Comparison of ENCODE assay signal across 1 cellular context in genomic region chr18:48540329-48541025, GRCh38.
TF ChIP-seq lines count a peak whose summit lies in the region.

No MANE protein-coding gene starts in this region.

TF ChIP-seq in HEK293, 187 proteins besides CTCF, POLR2A, EP300 and RAD21 (continued from another document and continues in another):
- no peak for TF ChIP-seq ZNF544 (tag by site-specific recombination; IDR thresholded peaks at IDR 0.05)
- no peak for TF ChIP-seq TCF7L2 (IDR thresholded peaks at IDR 0.05; ENCODE audit: borderline replicate concordance, low read depth, low read length)
- TF ChIP-seq ZNF157 (tag by site-specific recombination; IDR thresholded peaks at IDR 0.05), result no peak
- 0 out of 2 replicates have a peak, but pooled peaks have one; percentile 22 for TF ChIP-seq ZNF24 (tag by site-specific recombination; IDR thresholded peaks at IDR 0.05)
- TF ChIP-seq, protein P1, sequence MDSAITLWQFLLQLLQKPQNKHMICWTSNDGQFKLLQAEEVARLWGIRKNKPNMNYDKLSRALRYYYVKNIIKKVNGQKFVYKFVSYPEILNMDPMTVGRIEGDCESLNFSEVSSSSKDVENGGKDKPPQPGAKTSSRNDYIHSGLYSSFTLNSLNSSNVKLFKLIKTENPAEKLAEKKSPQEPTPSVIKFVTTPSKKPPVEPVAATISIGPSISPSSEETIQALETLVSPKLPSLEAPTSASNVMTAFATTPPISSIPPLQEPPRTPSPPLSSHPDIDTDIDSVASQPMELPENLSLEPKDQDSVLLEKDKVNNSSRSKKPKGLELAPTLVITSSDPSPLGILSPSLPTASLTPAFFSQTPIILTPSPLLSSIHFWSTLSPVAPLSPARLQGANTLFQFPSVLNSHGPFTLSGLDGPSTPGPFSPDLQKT (IDR thresholded peaks at IDR 0.05; ENCODE audit: borderline replicate concordance, low read depth, low read length), result no peak
- peak; percentile 70 for TF ChIP-seq SP2 (tag by site-specific recombination; IDR thresholded peaks at IDR 0.05)
- no peak for TF ChIP-seq ZNF350 (tag by site-specific recombination; IDR thresholded peaks at IDR 0.05)
- TF ChIP-seq, protein P2, sequence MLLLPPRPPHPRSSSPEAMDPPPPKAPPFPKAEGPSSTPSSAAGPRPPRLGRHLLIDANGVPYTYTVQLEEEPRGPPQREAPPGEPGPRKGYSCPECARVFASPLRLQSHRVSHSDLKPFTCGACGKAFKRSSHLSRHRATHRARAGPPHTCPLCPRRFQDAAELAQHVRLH (tag by site-specific recombination; IDR thresholded peaks at IDR 0.05), result peak; percentile 37; the same call in 1 of the 2 replicates
- TF ChIP-seq ZNF223 (tag by site-specific recombination; IDR thresholded peaks at IDR 0.05), result no peak
- no peak for TF ChIP-seq ZNF585B (tag by site-specific recombination; IDR thresholded peaks at IDR 0.05)
- TF ChIP-seq ZNF704 (tag by site-specific recombination; IDR thresholded peaks at IDR 0.05), result no peak
- no peak for TF ChIP-seq FEZF1 (tag by site-specific recombination; IDR thresholded peaks at IDR 0.05)
- TF ChIP-seq ZNF341 (tag by site-specific recombination; IDR thresholded peaks at IDR 0.05; ENCODE audit: low read depth), result peak; percentile 65; the same call in 1 of the 2 replicates
- no peak for TF ChIP-seq SALL2 (tag by site-specific recombination; IDR thresholded peaks at IDR 0.05; ENCODE audit: borderline replicate concordance)
- no peak for TF ChIP-seq ZNF747 (tag by site-specific recombination; IDR thresholded peaks at IDR 0.05)
- TF ChIP-seq ZNF391 (tag by site-specific recombination; IDR thresholded peaks at IDR 0.05; ENCODE audit: borderline replicate concordance, low read depth), result peak; percentile 79; the same call in 1 of the 2 replicates
- no peak for TF ChIP-seq ZNF19 (tag by site-specific recombination; IDR thresholded peaks at IDR 0.05; ENCODE audit: low read depth)
- TF ChIP-seq GLI2 (tag by site-specific recombination; IDR thresholded peaks at IDR 0.05; ENCODE audit: borderline replicate concordance, low read depth), result no peak
- TF ChIP-seq PATZ1 (tag by site-specific recombination; IDR thresholded peaks at IDR 0.05), result peak; percentile 85
- no peak for TF ChIP-seq SCRT2 (tag by site-specific recombination; IDR thresholded peaks at IDR 0.05)
- no peak for TF ChIP-seq ZNF701 (tag by site-specific recombination; IDR thresholded peaks at IDR 0.05)
- TF ChIP-seq, protein P3, sequence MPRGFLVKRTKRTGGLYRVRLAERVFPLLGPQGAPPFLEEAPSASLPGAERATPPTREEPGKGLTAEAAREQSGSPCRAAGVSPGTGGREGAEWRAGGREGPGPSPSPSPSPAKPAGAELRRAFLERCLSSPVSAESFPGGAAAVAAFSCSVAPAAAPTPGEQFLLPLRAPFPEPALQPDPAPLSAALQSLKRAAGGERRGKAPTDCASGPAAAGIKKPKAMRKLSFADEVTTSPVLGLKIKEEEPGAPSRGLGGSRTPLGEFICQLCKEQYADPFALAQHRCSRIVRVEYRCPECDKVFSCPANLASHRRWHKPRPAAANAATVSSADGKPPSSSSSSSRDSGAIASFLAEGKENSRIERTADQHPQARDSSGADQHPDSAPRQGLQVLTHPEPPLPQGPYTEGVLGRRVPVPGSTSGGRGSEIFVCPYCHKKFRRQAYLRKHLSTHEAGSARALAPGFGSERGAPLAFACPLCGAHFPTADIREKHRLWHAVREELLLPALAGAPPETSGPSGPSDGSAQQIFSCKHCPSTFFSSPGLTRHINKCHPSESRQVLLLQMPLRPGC (tag by site-specific recombination; IDR thresholded peaks at IDR 0.05), result no peak
- no peak for TF ChIP-seq RBAK (tag by site-specific recombination; IDR thresholded peaks at IDR 0.05)
- peak; percentile 97 for TF ChIP-seq ZBTB10 (tag by site-specific recombination; IDR thresholded peaks at IDR 0.05)
- TF ChIP-seq KLF17 (tag by site-specific recombination; IDR thresholded peaks at IDR 0.05), result peak; percentile 41; the same call in 1 of the 2 replicates
- no peak for TF ChIP-seq ZNF184 (tag by site-specific recombination; IDR thresholded peaks at IDR 0.05)
- TF ChIP-seq ZNF776 (tag by site-specific recombination; IDR thresholded peaks at IDR 0.05; ENCODE audit: borderline replicate concordance), result no peak
- TF ChIP-seq ZNF132 (tag by site-specific recombination; IDR thresholded peaks at IDR 0.05; ENCODE audit: borderline replicate concordance), result no peak
- TF ChIP-seq ZNF302 (tag by site-specific recombination; IDR thresholded peaks at IDR 0.05; ENCODE audit: low read depth), result no peak
- TF ChIP-seq ZNF600 (tag by site-specific recombination; IDR thresholded peaks at IDR 0.05), result peak; percentile 43; the same call in 1 of the 2 replicates
- TF ChIP-seq ZNF214 (tag by site-specific recombination; IDR thresholded peaks at IDR 0.05; ENCODE audit: borderline replicate concordance), result no peak
- TF ChIP-seq YY1 (tag by site-specific recombination; IDR thresholded peaks at IDR 0.05), result no peak
- TF ChIP-seq KLF9 (tag by site-specific recombination; IDR thresholded peaks at IDR 0.05; ENCODE audit: low read depth), result peak; percentile 93
- TF ChIP-seq, protein P4, sequence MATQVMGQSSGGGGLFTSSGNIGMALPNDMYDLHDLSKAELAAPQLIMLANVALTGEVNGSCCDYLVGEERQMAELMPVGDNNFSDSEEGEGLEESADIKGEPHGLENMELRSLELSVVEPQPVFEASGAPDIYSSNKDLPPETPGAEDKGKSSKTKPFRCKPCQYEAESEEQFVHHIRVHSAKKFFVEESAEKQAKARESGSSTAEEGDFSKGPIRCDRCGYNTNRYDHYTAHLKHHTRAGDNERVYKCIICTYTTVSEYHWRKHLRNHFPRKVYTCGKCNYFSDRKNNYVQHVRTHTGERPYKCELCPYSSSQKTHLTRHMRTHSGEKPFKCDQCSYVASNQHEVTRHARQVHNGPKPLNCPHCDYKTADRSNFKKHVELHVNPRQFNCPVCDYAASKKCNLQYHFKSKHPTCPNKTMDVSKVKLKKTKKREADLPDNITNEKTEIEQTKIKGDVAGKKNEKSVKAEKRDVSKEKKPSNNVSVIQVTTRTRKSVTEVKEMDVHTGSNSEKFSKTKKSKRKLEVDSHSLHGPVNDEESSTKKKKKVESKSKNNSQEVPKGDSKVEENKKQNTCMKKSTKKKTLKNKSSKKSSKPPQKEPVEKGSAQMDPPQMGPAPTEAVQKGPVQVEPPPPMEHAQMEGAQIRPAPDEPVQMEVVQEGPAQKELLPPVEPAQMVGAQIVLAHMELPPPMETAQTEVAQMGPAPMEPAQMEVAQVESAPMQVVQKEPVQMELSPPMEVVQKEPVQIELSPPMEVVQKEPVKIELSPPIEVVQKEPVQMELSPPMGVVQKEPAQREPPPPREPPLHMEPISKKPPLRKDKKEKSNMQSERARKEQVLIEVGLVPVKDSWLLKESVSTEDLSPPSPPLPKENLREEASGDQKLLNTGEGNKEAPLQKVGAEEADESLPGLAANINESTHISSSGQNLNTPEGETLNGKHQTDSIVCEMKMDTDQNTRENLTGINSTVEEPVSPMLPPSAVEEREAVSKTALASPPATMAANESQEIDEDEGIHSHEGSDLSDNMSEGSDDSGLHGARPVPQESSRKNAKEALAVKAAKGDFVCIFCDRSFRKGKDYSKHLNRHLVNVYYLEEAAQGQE (tag by site-specific recombination; IDR thresholded peaks at IDR 0.05), result 0 out of 2 replicates have a peak, but pooled peaks have one; percentile 16
- TF ChIP-seq, protein P5, sequence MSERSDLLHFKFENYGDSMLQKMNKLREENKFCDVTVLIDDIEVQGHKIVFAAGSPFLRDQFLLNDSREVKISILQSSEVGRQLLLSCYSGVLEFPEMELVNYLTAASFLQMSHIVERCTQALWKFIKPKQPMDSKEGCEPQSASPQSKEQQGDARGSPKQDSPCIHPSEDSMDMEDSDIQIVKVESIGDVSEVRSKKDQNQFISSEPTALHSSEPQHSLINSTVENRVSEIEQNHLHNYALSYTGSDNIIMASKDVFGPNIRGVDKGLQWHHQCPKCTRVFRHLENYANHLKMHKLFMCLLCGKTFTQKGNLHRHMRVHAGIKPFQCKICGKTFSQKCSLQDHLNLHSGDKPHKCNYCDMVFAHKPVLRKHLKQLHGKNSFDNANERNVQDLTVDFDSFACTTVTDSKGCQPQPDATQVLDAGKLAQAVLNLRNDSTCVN (tag by site-specific recombination; optimal IDR thresholded peaks at IDR 0.05), result peak; percentile 97
- no peak for TF ChIP-seq ZNF146 (tag by site-specific recombination; IDR thresholded peaks at IDR 0.05)
- no peak for TF ChIP-seq TRIM28 (IDR thresholded peaks at IDR 0.05; ENCODE audit: borderline replicate concordance, low read length)
- TF ChIP-seq ZSCAN23 (tag by site-specific recombination; IDR thresholded peaks at IDR 0.05), result no peak
- TF ChIP-seq ZBTB7A (tag by site-specific recombination; IDR thresholded peaks at IDR 0.05; ENCODE audit: low read depth), result peak; percentile 92; the same call in 1 of the 2 replicates
- peak; percentile 81 for TF ChIP-seq ZIC2 (tag by site-specific recombination; IDR thresholded peaks at IDR 0.05)
- TF ChIP-seq ZNF624 (tag by site-specific recombination; IDR thresholded peaks at IDR 0.05), result no peak
- no peak for TF ChIP-seq ZNF23 (tag by site-specific recombination; IDR thresholded peaks at IDR 0.05; ENCODE audit: borderline replicate concordance)
- TF ChIP-seq ZFHX2 (tag by site-specific recombination; conservative IDR thresholded peaks at IDR 0.05), result peak; percentile 94
- peak; percentile 76 for TF ChIP-seq SP7 (tag by site-specific recombination; IDR thresholded peaks at IDR 0.05)
- no peak for TF ChIP-seq ZNF596 (tag by site-specific recombination; IDR thresholded peaks at IDR 0.05)
- TF ChIP-seq, protein P6, sequence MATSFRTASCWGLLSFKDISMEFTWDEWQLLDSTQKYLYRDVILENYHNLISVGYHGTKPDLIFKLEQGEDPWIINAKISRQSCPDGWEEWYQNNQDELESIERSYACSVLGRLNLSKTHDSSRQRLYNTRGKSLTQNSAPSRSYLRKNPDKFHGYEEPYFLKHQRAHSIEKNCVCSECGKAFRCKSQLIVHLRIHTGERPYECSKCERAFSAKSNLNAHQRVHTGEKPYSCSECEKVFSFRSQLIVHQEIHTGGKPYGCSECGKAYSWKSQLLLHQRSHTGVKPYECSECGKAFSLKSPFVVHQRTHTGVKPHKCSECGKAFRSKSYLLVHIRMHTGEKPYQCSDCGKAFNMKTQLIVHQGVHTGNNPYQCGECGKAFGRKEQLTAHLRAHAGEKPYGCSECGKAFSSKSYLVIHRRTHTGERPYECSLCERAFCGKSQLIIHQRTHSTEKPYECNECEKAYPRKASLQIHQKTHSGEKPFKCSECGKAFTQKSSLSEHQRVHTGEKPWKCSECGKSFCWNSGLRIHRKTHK (tag by site-specific recombination; IDR thresholded peaks at IDR 0.05), result no peak
- TF ChIP-seq, protein P7, sequence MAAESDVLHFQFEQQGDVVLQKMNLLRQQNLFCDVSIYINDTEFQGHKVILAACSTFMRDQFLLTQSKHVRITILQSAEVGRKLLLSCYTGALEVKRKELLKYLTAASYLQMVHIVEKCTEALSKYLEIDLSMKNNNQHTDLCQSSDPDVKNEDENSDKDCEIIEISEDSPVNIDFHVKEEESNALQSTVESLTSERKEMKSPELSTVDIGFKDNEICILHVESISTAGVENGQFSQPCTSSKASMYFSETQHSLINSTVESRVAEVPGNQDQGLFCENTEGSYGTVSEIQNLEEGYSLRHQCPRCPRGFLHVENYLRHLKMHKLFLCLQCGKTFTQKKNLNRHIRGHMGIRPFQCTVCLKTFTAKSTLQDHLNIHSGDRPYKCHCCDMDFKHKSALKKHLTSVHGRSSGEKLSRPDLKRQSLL (tag by site-specific recombination; IDR thresholded peaks at IDR 0.05), result peak; percentile 24; the same call in 1 of the 2 replicates
- no peak for TF ChIP-seq ZBTB20 (tag by site-specific recombination; IDR thresholded peaks at IDR 0.05)
- no peak for TF ChIP-seq ZNF610 (tag by site-specific recombination; IDR thresholded peaks at IDR 0.05; ENCODE audit: borderline replicate concordance)
